8 cellular contexts compared by ENCODE assay signal in the genomic region with DNA sequence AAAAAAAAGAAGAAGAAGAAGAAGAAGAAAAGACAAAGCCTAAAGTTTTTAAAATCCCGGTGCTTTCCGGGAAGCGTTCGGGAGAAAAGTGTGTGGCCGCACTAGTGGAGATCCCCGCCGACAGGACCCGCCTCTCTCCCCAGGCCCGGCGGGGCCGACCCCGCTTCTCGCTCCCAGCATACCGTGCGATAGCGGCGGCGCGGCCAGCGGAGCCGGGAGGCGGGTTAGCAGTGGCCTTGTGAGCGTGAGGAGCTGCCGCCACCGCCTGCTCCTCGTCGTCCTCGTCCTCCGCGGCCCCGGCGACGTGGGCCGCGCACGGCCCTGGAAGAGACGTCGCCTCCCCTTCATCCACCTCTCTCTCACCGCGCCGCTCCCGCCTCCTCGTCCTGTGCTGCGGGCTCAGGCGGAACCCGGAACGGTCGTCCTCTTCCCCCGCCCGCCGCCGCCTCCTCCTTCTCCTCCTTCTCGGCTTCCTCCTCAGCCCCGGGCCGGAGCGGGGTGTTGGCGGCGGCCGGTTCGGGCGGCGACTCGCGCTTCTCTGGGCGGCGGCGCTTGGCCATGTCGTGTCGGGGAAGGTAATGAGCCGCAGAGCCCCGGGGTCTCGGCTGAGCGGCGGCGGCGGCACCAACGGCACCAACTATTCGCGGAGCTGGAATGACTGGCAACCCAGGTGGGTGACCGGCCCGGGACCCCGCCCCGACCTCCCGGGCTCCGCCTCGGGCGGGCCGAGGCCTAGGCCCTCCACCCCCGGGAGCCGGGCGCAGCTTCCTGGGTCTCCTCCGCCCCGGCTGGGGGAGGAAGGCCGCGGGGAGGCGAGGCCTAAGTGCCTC.
A peak's percentile ranks its signal among the peaks of the same experiment; 100 is the strongest.
DNase-seq lines count a peak whose midpoint lies in the region; ATAC-seq and TF ChIP-seq lines count a peak whose summit lies in the region.
"Not testable (repeated sequence)": the region's sequence is repeated elsewhere in the genome, so short reads cannot be mapped to it uniquely, and the experiment has no call there.

No MANE protein-coding gene starts in this region.

- TF ChIP-seq CTCF in GM12864 (IDR thresholded peaks at IDR 0.05; ENCODE audit: low read depth, low read length, missing control alignments); parathyroid adenoma (IDR thresholded peaks at IDR 0.05); thoracic aorta (IDR thresholded peaks at IDR 0.05): not testable (repeated sequence)
- TF ChIP-seq CTCF in heart right ventricle (IDR thresholded peaks at IDR 0.05): peak in 1 of 9 donors; percentile 12

- H3K36me3 ChIP-seq in heart right ventricle; parathyroid adenoma (ENCODE audit: control insufficient read depth, insufficient read depth, low read length); thoracic aorta: not testable (repeated sequence)

- not testable (repeated sequence) for H3K27me3 ChIP-seq in heart right ventricle; parathyroid adenoma (ENCODE audit: control insufficient read depth, insufficient read depth, low read length); thoracic aorta (replicated peaks; ENCODE audit: insufficient read depth)

- peak; percentile 21 for DNase-seq in GM12864 (ENCODE audit: low read depth)
- DNase-seq in NCI-H1105 treated with DMSO at 0.1 percent for 48 hours (lab: John Stamatoyannopoulos, UW): peak; percentile 40
- peak; percentile 37 to 64 (median 50) for DNase-seq in T-helper 17 cell
- DNase-seq in amniotic epithelial cell (ENCODE audit: low read depth): peak; percentile 58
- peak; percentile 77 to 83 for DNase-seq in heart right ventricle
- not testable (repeated sequence) for DNase-seq in thoracic aorta (ENCODE audit: low spot score)

- H3K27ac ChIP-seq in heart right ventricle (peak overlapping the region; percentile 95 to 99 (median 96)), parathyroid adenoma (peak overlapping the region; percentile 96), thoracic aorta (peak overlapping the region; percentile 93 to 96)

- H3K9me3 ChIP-seq in T-helper 17 cell (ENCODE audit: control insufficient read depth, low read length, poor library complexity, severe bottlenecking); heart right ventricle; parathyroid adenoma (ENCODE audit: control insufficient read depth, low read length); thoracic aorta: not testable (repeated sequence)

- H3K27ac Mint-ChIP-seq in T-helper 17 cell: peak overlapping the region; percentile 84

- H3K4me3 Mint-ChIP-seq in T-helper 17 cell: peak overlapping the region; percentile 93

- H3K9ac ChIP-seq in parathyroid adenoma: peak overlapping the region; percentile 28

- peak overlapping the region; percentile 94 for H2AFZ ChIP-seq in parathyroid adenoma

- H3K4me3 ChIP-seq in GM12864 (ENCODE audit: low read depth, low read length): peak overlapping the region; percentile 86
- H3K4me3 ChIP-seq in heart right ventricle: peak overlapping the region; percentile 65 to 88 (median 78)
- H3K4me3 ChIP-seq in parathyroid adenoma (ENCODE audit: low read depth, low read length): peak overlapping the region; percentile 68
- H3K4me3 ChIP-seq in thoracic aorta: peak overlapping the region; percentile 90

- not testable (repeated sequence) for H3K36me3 Mint-ChIP-seq in T-helper 17 cell (ENCODE audit: low read depth)

- 0 to 1% methylated on average over 74 to 95 of the region's 96 CpGs for WGBS in heart right ventricle, 2 donors

- not testable (repeated sequence) for H3K27me3 Mint-ChIP-seq in T-helper 17 cell

- not testable (repeated sequence) for H3K4me1 ChIP-seq in heart right ventricle; parathyroid adenoma; thoracic aorta (ENCODE audit: control insufficient read depth in 1 of 2, low read depth in 2 of 2)

- ATAC-seq in HG02678 (IDR thresholded peaks at IDR 0.05; ENCODE audit: unreplicated experiment) (peak; percentile 77), T-helper 17 cell (peak; percentile 83), heart right ventricle (peak; percentile 93 to 96 (median 96)), thoracic aorta (ENCODE audit: insufficient number of reproducible peaks, low FRiP score, low read depth) (peak; percentile 42)

- not testable (repeated sequence) for H3K4me1 Mint-ChIP-seq in T-helper 17 cell

- H3K79me2 ChIP-seq in parathyroid adenoma: not testable (repeated sequence)

- H3K4me2 ChIP-seq in parathyroid adenoma (ENCODE audit: low read length): peak overlapping the region; percentile 70

- intact Hi-C loops in heart right ventricle (cut with DNase I): not testable (repeated sequence)

Comparison
In these comparisons a context has a peak if more than half of its experiments do, and no peak if none do; other contexts are left out.
1. ATAC-seq: peak in every context shown above with its lines; median percentile 96 in heart right ventricle; 83 in T-helper 17 cell; 77 in HG02678; 42 in thoracic aorta.